In genomic region chr1:33930346-33931114, GRCh38 we compare ENCODE assay signal across 19 cellular contexts.
"Had no signal": no experiment of that assay in that cellular context is flagged by ENCODE, and none has a peak within 500 bp of the region (broad histone marks: within the 10 kb centered on the region; RNA-seq: fewer than 3 reads in every experiment).

No MANE protein-coding gene starts in this region.

- H3K4me3 Mint-ChIP-seq: activated naive CD4-positive, alpha-beta T cell treated with anti-CD3 and anti-CD28 coated beads, Interleukin-2, amount 50 U/mL, for 24 hours; effector memory CD8-positive, alpha-beta T cell; neural crest cell had no signal

- H3K27ac ChIP-seq: breast epithelium, esophagus squamous epithelium, testis, upper lobe of right lung had no signal

- H3K4me3 ChIP-seq: breast epithelium, esophagus squamous epithelium, smooth muscle cell, testis, upper lobe of right lung had no signal

- DNase-seq: activated CD4-positive, CD25-positive, alpha-beta regulatory T cell treated with anti-CD3 and anti-CD28 coated beads, Interleukin-2, amount 50 U/mL, for 72 hours; activated CD8-positive, alpha-beta memory T cell treated with anti-CD3 and anti-CD28 coated beads for 24 hours; activated CD8-positive, alpha-beta memory T cell treated with anti-CD3 and anti-CD28 coated beads, Interleukin-2, amount 50 U/mL, for 48 hours; activated effector memory CD4-positive, alpha-beta T cell treated with anti-CD3 and anti-CD28 coated beads, Interleukin-2, amount 50 U/mL, for 16 hours; activated T-cell treated with anti-CD3 and anti-CD28 coated beads, Interleukin-2, amount 50 U/mL, for 48 hours; dermis blood vessel endothelial cell; effector memory CD8-positive, alpha-beta T cell; esophagus squamous epithelium; hippocampal formation; left cardiac atrium; stimulated activated CD4-positive, alpha-beta T cell treated with anti-CD3 and anti-CD28 coated beads, Interleukin-4, amount 100 ng/mL, for 1 hour; T1000; testis; upper lobe of right lung had no signal

- H3K4me2 ChIP-seq: smooth muscle cell had no signal

- H3K36me3 Mint-ChIP-seq: activated naive CD4-positive, alpha-beta T cell treated with anti-CD3 and anti-CD28 coated beads, Interleukin-2, amount 50 U/mL, for 24 hours had no signal

- H3K4me1 Mint-ChIP-seq: activated naive CD4-positive, alpha-beta T cell treated with anti-CD3 and anti-CD28 coated beads, Interleukin-2, amount 50 U/mL, for 24 hours had no signal

- H3K9me3 Mint-ChIP-seq: activated naive CD4-positive, alpha-beta T cell treated with anti-CD3 and anti-CD28 coated beads, Interleukin-2, amount 50 U/mL, for 24 hours; neural crest cell had no signal

- H3K4me1 ChIP-seq: breast epithelium, esophagus squamous epithelium, testis, upper lobe of right lung had no signal

- H3K27ac Mint-ChIP-seq: activated naive CD4-positive, alpha-beta T cell treated with anti-CD3 and anti-CD28 coated beads, Interleukin-2, amount 50 U/mL, for 24 hours; effector memory CD8-positive, alpha-beta T cell had no signal

- ATAC-seq: effector memory CD8-positive, alpha-beta T cell; sciatic nerve; upper lobe of right lung had no signal

- H3K27me3 ChIP-seq: breast epithelium, testis, upper lobe of right lung had no signal

- H3K36me3 ChIP-seq: breast epithelium, esophagus squamous epithelium, upper lobe of right lung had no signal

- H3K9me3 ChIP-seq: breast epithelium, testis, upper lobe of right lung had no signal
